In the genomic region with DNA sequence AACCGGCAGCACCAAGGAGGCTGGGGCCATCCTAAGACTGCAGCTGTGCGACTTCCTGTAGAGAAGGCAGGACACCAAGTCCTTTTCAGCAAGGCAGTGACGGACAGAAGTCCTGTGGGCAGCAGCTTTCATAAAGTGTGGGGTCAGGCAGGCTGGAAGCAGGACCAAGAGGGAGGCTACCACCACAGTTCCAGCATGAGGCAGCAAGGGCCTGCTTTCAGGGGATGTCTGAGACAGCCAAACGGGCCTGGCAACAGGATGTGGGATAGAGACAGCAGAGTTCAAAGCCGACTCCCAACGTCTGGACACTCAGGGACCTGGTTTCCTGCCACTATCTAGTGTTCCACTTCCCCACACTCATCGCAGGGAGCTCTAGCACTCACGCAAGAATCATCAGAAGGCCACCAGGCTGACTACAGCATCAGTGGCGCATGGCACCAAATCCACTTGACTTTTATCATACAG, we compare ENCODE assay signal across 9 cellular contexts. TPM values are rescaled to one million over a fixed set of nuclear protein-coding genes. Genes with fewer than 3 reads are reported as not detected.
DNase-seq lines count a peak whose midpoint lies in the region; ATAC-seq, FAIRE-seq and TF ChIP-seq lines count a peak whose summit lies in the region.
"Had no signal": no experiment of that assay in that cellular context is flagged by ENCODE, and none has a peak within 500 bp of the region (broad histone marks: within the 10 kb centered on the region; RNA-seq: fewer than 3 reads in every experiment).

No MANE protein-coding gene starts in this region.

- peaks cover 58 to 69% of the 10 kb centered on the region in 2 donors for H3K4me1 Mint-ChIP-seq in natural killer cell treated with Interleukin-12 subunit alpha and Interleukin-12 subunit beta and Interleukin-15 and Interleukin-18, amount 100 ng/mL, for 72 hours (ENCODE audit: low read depth in 2 of 2)

- H3K27ac Mint-ChIP-seq in natural killer cell treated with Interleukin-12 subunit alpha and Interleukin-12 subunit beta and Interleukin-15 and Interleukin-18, amount 100 ng/mL, for 72 hours = peak overlapping the region; percentile 66 to 87

- FAIRE-seq in GM12891 (lab: Jason Lieb, UNC) = no peak
- FAIRE-seq: TTC549 had no signal

- peak; percentile 65 to 66 for ATAC-seq in natural killer cell treated with Interleukin-12 subunit alpha and Interleukin-12 subunit beta and Interleukin-15 and Interleukin-18, amount 100 ng/mL, for 72 hours
- ATAC-seq in HG03432 (IDR thresholded peaks at IDR 0.05; ENCODE audit: unreplicated experiment) = no peak
- no peak for ATAC-seq in GM19035 (IDR thresholded peaks at IDR 0.05; ENCODE audit: unreplicated experiment)
- no peak for ATAC-seq in HG02981 (IDR thresholded peaks at IDR 0.05; ENCODE audit: unreplicated experiment)

- no peaks in the 10 kb centered on the region for H3K9me3 Mint-ChIP-seq in natural killer cell treated with Interleukin-12 subunit alpha and Interleukin-12 subunit beta and Interleukin-15 and Interleukin-18, amount 100 ng/mL, for 72 hours

- DNase-seq in GM12891 (ENCODE audit: insufficient read length, low spot score) (no peak), dermis blood vessel endothelial cell (peak; percentile 52), HPDE6-E6E7 (ENCODE audit: extremely low spot score) (no peak)
- DNase-seq in natural killer cell treated with Interleukin-12 subunit alpha and Interleukin-12 subunit beta and Interleukin-15 and Interleukin-18, amount 100 ng/mL, for 72 hours (ENCODE audit: low spot score) = no peak

- no peaks in the 10 kb centered on the region for H3K27me3 Mint-ChIP-seq in natural killer cell treated with Interleukin-12 subunit alpha and Interleukin-12 subunit beta and Interleukin-15 and Interleukin-18, amount 100 ng/mL, for 72 hours

- TF ChIP-seq POLR2A in GM12891 (IDR thresholded peaks at IDR 0.05; ENCODE audit: low read depth, low read length) = no peak

- peaks cover 7% of the 10 kb centered on the region for H3K36me3 Mint-ChIP-seq in natural killer cell treated with Interleukin-12 subunit alpha and Interleukin-12 subunit beta and Interleukin-15 and Interleukin-18, amount 100 ng/mL, for 72 hours

- H3K4me3 Mint-ChIP-seq in natural killer cell treated with Interleukin-12 subunit alpha and Interleukin-12 subunit beta and Interleukin-15 and Interleukin-18, amount 100 ng/mL, for 72 hours = peak overlapping the region; percentile 98

TF ChIP-seq in GM12891, 5 proteins besides CTCF, POLR2A, EP300 and RAD21:
- TF ChIP-seq SPI1 (IDR thresholded peaks at IDR 0.05; ENCODE audit: low read depth, low read length) (peak; percentile 39), POLR2AphosphoS5 (IDR thresholded peaks at IDR 0.05; ENCODE audit: low read depth, low read length) (no peak), POU2F2 (IDR thresholded peaks at IDR 0.05; ENCODE audit: low read depth, low read length) (no peak)

TF ChIP-seq in PFSK-1, 5 proteins besides CTCF, POLR2A, EP300 and RAD21:
- TF ChIP-seq TAF1 (IDR thresholded peaks at IDR 0.05; ENCODE audit: borderline replicate concordance, insufficient read depth, low read length) = no peak
- TF ChIP-seq FOXP2 (optimal IDR thresholded peaks at IDR 0.05; ENCODE audit: borderline replicate concordance, extremely low read depth, extremely low read length, insufficient read depth) = peak; percentile 55
- TF ChIP-seq, protein P1, sequence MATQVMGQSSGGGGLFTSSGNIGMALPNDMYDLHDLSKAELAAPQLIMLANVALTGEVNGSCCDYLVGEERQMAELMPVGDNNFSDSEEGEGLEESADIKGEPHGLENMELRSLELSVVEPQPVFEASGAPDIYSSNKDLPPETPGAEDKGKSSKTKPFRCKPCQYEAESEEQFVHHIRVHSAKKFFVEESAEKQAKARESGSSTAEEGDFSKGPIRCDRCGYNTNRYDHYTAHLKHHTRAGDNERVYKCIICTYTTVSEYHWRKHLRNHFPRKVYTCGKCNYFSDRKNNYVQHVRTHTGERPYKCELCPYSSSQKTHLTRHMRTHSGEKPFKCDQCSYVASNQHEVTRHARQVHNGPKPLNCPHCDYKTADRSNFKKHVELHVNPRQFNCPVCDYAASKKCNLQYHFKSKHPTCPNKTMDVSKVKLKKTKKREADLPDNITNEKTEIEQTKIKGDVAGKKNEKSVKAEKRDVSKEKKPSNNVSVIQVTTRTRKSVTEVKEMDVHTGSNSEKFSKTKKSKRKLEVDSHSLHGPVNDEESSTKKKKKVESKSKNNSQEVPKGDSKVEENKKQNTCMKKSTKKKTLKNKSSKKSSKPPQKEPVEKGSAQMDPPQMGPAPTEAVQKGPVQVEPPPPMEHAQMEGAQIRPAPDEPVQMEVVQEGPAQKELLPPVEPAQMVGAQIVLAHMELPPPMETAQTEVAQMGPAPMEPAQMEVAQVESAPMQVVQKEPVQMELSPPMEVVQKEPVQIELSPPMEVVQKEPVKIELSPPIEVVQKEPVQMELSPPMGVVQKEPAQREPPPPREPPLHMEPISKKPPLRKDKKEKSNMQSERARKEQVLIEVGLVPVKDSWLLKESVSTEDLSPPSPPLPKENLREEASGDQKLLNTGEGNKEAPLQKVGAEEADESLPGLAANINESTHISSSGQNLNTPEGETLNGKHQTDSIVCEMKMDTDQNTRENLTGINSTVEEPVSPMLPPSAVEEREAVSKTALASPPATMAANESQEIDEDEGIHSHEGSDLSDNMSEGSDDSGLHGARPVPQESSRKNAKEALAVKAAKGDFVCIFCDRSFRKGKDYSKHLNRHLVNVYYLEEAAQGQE (IDR thresholded peaks at IDR 0.05; ENCODE audit: insufficient read depth in 1 of 2, low read depth in 2 of 2, low read length in 2 of 2) = 0 out of 4 replicates have a peak, but pooled peaks of 1 of the 2 experiments have one; percentile 41

RNA-seq across cellular contexts. Expression of a gene that starts 5.3 kb away (rescaled TPM):
- 52.5 TPM for polyA plus RNA-seq in GM12891 (2012; ENCODE audit: low read depth, missing spikeins)
- polyA plus RNA-seq in PFSK-1 (2012; ENCODE audit: insufficient read length, low read depth) = 46.1 TPM
- 61.3 and 72.1 TPM in 2 replicates for total RNA-seq in dermis blood vessel endothelial cell
- total RNA-seq in natural killer cell treated with Interleukin-12 subunit alpha and Interleukin-12 subunit beta and Interleukin-15 and Interleukin-18, amount 100 ng/mL, for 72 hours = 100 to 1,000 TPM; 161 to 180 TPM

Comparison
In these comparisons a context has a peak if more than half of its experiments do, and no peak if none do; other contexts are left out.
1. ATAC-seq: peak in natural killer cell treated with Interleukin-12 subunit alpha and Interleukin-12 subunit beta and Interleukin-15 and Interleukin-18, amount 100 ng/mL, for 72 hours (2 of 2); none in HG03432 (single experiment), GM19035 (single experiment) and HG02981 (single experiment).